18 cellular contexts compared by ENCODE assay signal in the genomic region with DNA sequence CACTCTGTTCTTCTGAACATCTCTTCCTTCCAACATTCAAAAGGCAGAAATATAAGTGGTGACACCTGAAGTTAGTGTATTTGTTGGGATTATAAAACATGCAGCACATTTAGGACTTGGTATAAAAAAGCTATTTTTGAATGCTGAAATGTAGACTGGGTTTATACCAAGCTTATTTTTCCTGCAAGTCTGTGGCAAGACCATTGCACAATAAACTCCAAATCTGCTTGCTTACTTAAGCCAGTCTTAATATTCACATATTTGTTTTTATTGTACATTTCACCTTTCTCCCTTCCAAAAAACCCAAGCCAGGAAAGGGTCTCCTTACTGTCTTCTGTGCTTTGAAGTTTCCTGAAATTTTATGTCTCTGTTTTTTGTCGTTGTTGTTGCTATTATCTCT.
"Had no signal": no experiment of that assay in that cellular context is flagged by ENCODE, and none has a peak within 500 bp of the region (broad histone marks: within the 10 kb centered on the region; RNA-seq: fewer than 3 reads in every experiment).

No MANE protein-coding gene starts in this region.

- H3K9me3 Mint-ChIP-seq: activated CD4-positive, alpha-beta T cell treated with anti-CD3 and anti-CD28 coated beads, Interleukin-2, amount 10 ng/mL, durations not matched to agents 7 days and 5 days; activated naive CD4-positive, alpha-beta T cell treated with anti-CD3 and anti-CD28 coated beads, Interleukin-2, amount 10 ng/mL, durations not matched to agents 7 days and 5 days; activated naive CD8-positive, alpha-beta T cell treated with anti-CD3 and anti-CD28 coated beads, Interleukin-2, amount 50 U/mL, for 24 hours; T-cell had no signal

- H3K36me3 ChIP-seq: ascending aorta, lower lobe of right lung, sigmoid colon had no signal

- H3K36me3 Mint-ChIP-seq: activated naive CD4-positive, alpha-beta T cell treated with anti-CD3 and anti-CD28 coated beads, Interleukin-2, amount 10 ng/mL, durations not matched to agents 7 days and 5 days; T-cell had no signal

- H3K9me3 ChIP-seq: ascending aorta, lower lobe of right lung, sigmoid colon had no signal

- H3K27me3 ChIP-seq: ascending aorta, sigmoid colon had no signal

- H3K4me1 ChIP-seq: ascending aorta, lower lobe of right lung, sigmoid colon had no signal

- ATAC-seq: activated naive CD8-positive, alpha-beta T cell treated with anti-CD3 and anti-CD28 coated beads, Interleukin-2, amount 50 U/mL, for 24 hours; left cardiac atrium; lower lobe of right lung; T-cell had no signal

- H3K27ac Mint-ChIP-seq: activated CD4-positive, alpha-beta T cell treated with anti-CD3 and anti-CD28 coated beads, Interleukin-2, amount 10 ng/mL, durations not matched to agents 7 days and 5 days; activated naive CD4-positive, alpha-beta T cell treated with anti-CD3 and anti-CD28 coated beads, Interleukin-2, amount 10 ng/mL, durations not matched to agents 7 days and 5 days; activated naive CD8-positive, alpha-beta T cell treated with anti-CD3 and anti-CD28 coated beads, Interleukin-2, amount 50 U/mL, for 24 hours; nephron; T-cell had no signal

- H3K4me1 Mint-ChIP-seq: activated CD4-positive, alpha-beta T cell treated with anti-CD3 and anti-CD28 coated beads, Interleukin-2, amount 10 ng/mL, durations not matched to agents 7 days and 5 days; activated naive CD4-positive, alpha-beta T cell treated with anti-CD3 and anti-CD28 coated beads, Interleukin-2, amount 10 ng/mL, durations not matched to agents 7 days and 5 days; activated naive CD8-positive, alpha-beta T cell treated with anti-CD3 and anti-CD28 coated beads, Interleukin-2, amount 50 U/mL, for 24 hours; T-cell had no signal

- H3K27ac ChIP-seq: ascending aorta, lower lobe of right lung, sigmoid colon had no signal

- H3K4me3 Mint-ChIP-seq: activated CD4-positive, alpha-beta T cell treated with anti-CD3 and anti-CD28 coated beads, Interleukin-2, amount 10 ng/mL, durations not matched to agents 7 days and 5 days; activated naive CD4-positive, alpha-beta T cell treated with anti-CD3 and anti-CD28 coated beads, Interleukin-2, amount 10 ng/mL, durations not matched to agents 7 days and 5 days; activated naive CD8-positive, alpha-beta T cell treated with anti-CD3 and anti-CD28 coated beads, Interleukin-2, amount 50 U/mL, for 24 hours; nephron; T-cell had no signal

- FAIRE-seq: bronchial epithelial cell had no signal

- DNase-seq: activated CD4-positive, alpha-beta T cell treated with anti-CD3 and anti-CD28 coated beads, Interleukin-2, amount 10 ng/mL, durations not matched to agents 7 days and 5 days; activated CD8-positive, alpha-beta memory T cell treated with anti-CD3 and anti-CD28 coated beads, Interleukin-2, amount 50 U/mL, for 48 hours; activated effector memory CD4-positive, alpha-beta T cell treated with Interleukin-2 at 50 U/mL for 16 hours; activated naive CD4-positive, alpha-beta T cell treated with anti-CD3 and anti-CD28 coated beads, Interleukin-2, amount 10 ng/mL, durations not matched to agents 7 days and 5 days; activated naive CD8-positive, alpha-beta T cell treated with anti-CD3 and anti-CD28 coated beads, Interleukin-2, amount 50 U/mL, for 24 hours; activated T-cell treated with anti-CD3 and anti-CD28 coated beads, Interleukin-2, amount 50 U/mL, for 48 hours; dermis blood vessel endothelial cell; effector memory CD4-positive, alpha-beta T cell; left cardiac atrium; lower lobe of right lung; nucleus accumbens; sigmoid colon; stimulated activated naive CD4-positive, alpha-beta T cell; T-cell; T-helper 9 cell had no signal

- H3K4me3 ChIP-seq: ascending aorta, lower lobe of right lung, sigmoid colon had no signal
